8 cellular contexts compared by ENCODE assay signal in genomic region chr7:12403287-12404181, GRCh38. TPM values are rescaled to one million over a fixed set of nuclear protein-coding genes. Genes with fewer than 3 reads are reported as not detected.
A peak's percentile ranks its signal among the peaks of the same experiment; 100 is the strongest.
DNase-seq lines count a peak whose midpoint lies in the region; ATAC-seq, FAIRE-seq and TF ChIP-seq lines count a peak whose summit lies in the region.

VWDE (minus strand) TSS chr7:12403865; CDS start chr7:12403716, 149 bp downstream.

- H3K18ac ChIP-seq in H1 (ENCODE audit: extremely low read depth, low read length) = peak within 1 kb of the TSS; percentile 72

- peak within 1 kb of the TSS in 6 of 9 donors; percentile 14 to 89 (median 82) for H3K27ac Mint-ChIP-seq in naive thymus-derived CD4-positive, alpha-beta T cell
- H3K27ac Mint-ChIP-seq in stimulated activated naive CD8-positive, alpha-beta T cell treated with anti-CD3 and anti-CD28 coated beads, Interleukin-15, amount 100 ng/mL, for 72 hours = peak within 1 kb of the TSS; percentile 84 to 88

- H3K36me3 Mint-ChIP-seq in naive thymus-derived CD4-positive, alpha-beta T cell = peaks cover 0 to 5% (median 0%) of the 10 kb centered on the region in 5 donors

- H3K14ac ChIP-seq in H1 (ENCODE audit: insufficient read length) = no peak within 1 kb of the TSS

- H2BK5ac ChIP-seq in H1 (ENCODE audit: low read depth, low read length) = peak within 1 kb of the TSS; percentile 67

- peaks cover 0 to 3% (median 0%) of the 10 kb centered on the region in 4 experiments; a peak in 2 of 8 replicates for H3K36me3 ChIP-seq in H1 (ENCODE audit: control insufficient read depth in 2 of 4, insufficient read depth in 4 of 4, low read length in 3 of 4)
- H3K36me3 ChIP-seq in naive thymus-derived CD4-positive, alpha-beta T cell (ENCODE audit: control insufficient read depth in 2 of 3, insufficient read depth in 3 of 3, low read length in 3 of 3) = no peaks in the 10 kb centered on the region

- H3K79me2 ChIP-seq in H1 (ENCODE audit: control insufficient read depth in 1 of 2, insufficient read depth in 2 of 2, low read length in 2 of 2) = peaks cover 2 to 49% of the 10 kb centered on the region in 2 experiments; a peak in 3 of 4 replicates

- peak; percentile 87 for FAIRE-seq in H1 (lab: Jason Lieb, UNC)

- POLR2A ChIA-PET in H1 (lab: Charles Lee; ENCODE audit: partially characterized antibody) = interaction anchor here (0.8 to 2.7 kb wide), 9 partner anchors 10 to 331 kb away, joined by 3 to 20 read pairs (median 5); no protein-coding TSS in a partner anchor
- POLR2A ChIA-PET in naive thymus-derived CD4-positive, alpha-beta T cell (lab: Charles Lee) = no interaction called here

- peak within 1 kb of the TSS; percentile 86; the same call in 1 of the 2 replicates for H4K8ac ChIP-seq in H1 (ENCODE audit: extremely low read depth, insufficient read depth, low read length)

- no peak within 1 kb of the TSS for H2BK120ac ChIP-seq in H1 (replicated peaks; ENCODE audit: low read depth, low read length)

- DNase-seq in Daoy (ENCODE audit: low read depth) (peak; percentile 53), NCI-H345 (lab: John Stamatoyannopoulos, UW) (peak; percentile 89), H1 (ENCODE audit: low read depth in 1 of 2, low spot score in 2 of 2) (peak in 1 of 2 experiments; percentile 81), left lobe of liver (ENCODE audit: low spot score) (no peak)
- DNase-seq in activated CD4-positive, alpha-beta T cell treated with anti-CD3 and anti-CD28 coated beads, Interleukin-2, amount 50 U/mL, for 4 hours = peak; percentile 63 to 64
- DNase-seq in naive thymus-derived CD4-positive, alpha-beta T cell = peak; percentile 3 to 74 (median 29)
- peak; percentile 63 to 69 for DNase-seq in stimulated activated naive CD8-positive, alpha-beta T cell treated with anti-CD3 and anti-CD28 coated beads, Interleukin-15, amount 100 ng/mL, for 72 hours

- H4K5ac ChIP-seq in H1 (ENCODE audit: insufficient read length, low read depth, low read length) = peak within 1 kb of the TSS; percentile 26

- peaks cover 3% of the 10 kb centered on the region in 2 experiments; a peak in 2 of 4 replicates for H3K9me3 ChIP-seq in H1 (ENCODE audit: insufficient read depth in 2 of 2, low read depth in 1 of 2, low read length in 1 of 2)
- peaks cover 0 to 3% (median 0%) of the 10 kb centered on the region in 3 experiments for H3K9me3 ChIP-seq in naive thymus-derived CD4-positive, alpha-beta T cell (ENCODE audit: control insufficient read depth in 2 of 3, low read length in 3 of 3)

- H2BK15ac ChIP-seq in H1 (ENCODE audit: low read length) = 0 out of 2 replicates have a peak within 1 kb of the TSS, but pooled peaks have one; percentile 21

- H3K4me1 Mint-ChIP-seq in naive thymus-derived CD4-positive, alpha-beta T cell = peaks cover 11 to 20% (median 16%) of the 10 kb centered on the region in 7 donors
- peaks cover 14% of the 10 kb centered on the region for H3K4me1 Mint-ChIP-seq in stimulated activated naive CD8-positive, alpha-beta T cell treated with anti-CD3 and anti-CD28 coated beads, Interleukin-15, amount 100 ng/mL, for 72 hours

- no peak for TF ChIP-seq RAD21 in H1 (IDR thresholded peaks at IDR 0.05 in 1 of 2, conservative IDR thresholded peaks at IDR 0.05 in 1 of 2; ENCODE audit: low read depth in 2 of 2, low read length in 2 of 2)

- peak within 1 kb of the TSS; percentile 3 for H3K4ac ChIP-seq in H1 (replicated peaks; ENCODE audit: insufficient read length, low read depth, low read length)

- no peak within 1 kb of the TSS for H2BK20ac ChIP-seq in H1 (ENCODE audit: low read length)

- H3K27me3 Mint-ChIP-seq in naive thymus-derived CD4-positive, alpha-beta T cell = peaks cover 14 to 44% (median 25%) of the 10 kb centered on the region in 5 donors
- H3K27me3 Mint-ChIP-seq in stimulated activated naive CD8-positive, alpha-beta T cell treated with anti-CD3 and anti-CD28 coated beads, Interleukin-15, amount 100 ng/mL, for 72 hours = peaks cover 27% of the 10 kb centered on the region

- peak within 1 kb of the TSS; percentile 89 to 97 (median 90) for H3K4me3 ChIP-seq in H1 (ENCODE audit: extremely low read depth in 1 of 4, insufficient read depth in 2 of 4, low read depth in 3 of 4, low read length in 4 of 4)
- peak within 1 kb of the TSS; percentile 62 for H3K4me3 ChIP-seq in naive thymus-derived CD4-positive, alpha-beta T cell (ENCODE audit: low read length)

- ATAC-seq in HG02759 (IDR thresholded peaks at IDR 0.05; ENCODE audit: unreplicated experiment) = peak; percentile 64
- ATAC-seq in naive thymus-derived CD4-positive, alpha-beta T cell = peak; percentile 89
- peak; percentile 91 for ATAC-seq in stimulated activated naive CD8-positive, alpha-beta T cell treated with anti-CD3 and anti-CD28 coated beads, Interleukin-15, amount 100 ng/mL, for 72 hours
- ATAC-seq in left lobe of liver = no peak

- TF ChIP-seq EP300 in H1 (IDR thresholded peaks at IDR 0.05; ENCODE audit: borderline replicate concordance in 1 of 2, low read depth in 2 of 2, low read length in 2 of 2) = no peak

- no peaks in the 10 kb centered on the region for H4K20me1 ChIP-seq in H1 (replicated peaks in 1 of 2; ENCODE audit: control insufficient read depth in 1 of 2, insufficient read depth in 2 of 2, low read length in 2 of 2)

- CTCF ChIA-PET in H1 (lab: Charles Lee; ENCODE audit: partially characterized antibody) = interaction anchor here (0.5 to 2.4 kb wide), 8 partner anchors 12 to 87 kb away, joined by 3 to 13 read pairs (median 5); no protein-coding TSS in a partner anchor
- CTCF ChIA-PET in naive thymus-derived CD4-positive, alpha-beta T cell (lab: Charles Lee) = no interaction called here

- H2AK5ac ChIP-seq in H1 (ENCODE audit: low read depth, low read length) = no peak within 1 kb of the TSS

- peak in 1 of 3 experiments; percentile 1; a peak in 1 of 4 replicates for TF ChIP-seq CTCF in H1 (IDR thresholded peaks at IDR 0.05; ENCODE audit: control extremely low read depth in 1 of 3, insufficient read depth in 1 of 3, low read depth in 1 of 3, low read length in 3 of 3)

- intact Hi-C loops in naive thymus-derived CD4-positive, alpha-beta T cell (cut with micrococcal nuclease) = loop anchor here (1.0 to 5.0 kb wide), 6 partner anchors 14 to 283 kb away; partner anchors contain the start of gene TMEM106B (in 2 of the 2)

- no peak within 1 kb of the TSS for H3K23ac ChIP-seq in H1 (ENCODE audit: insufficient read length)

- peak within 1 kb of the TSS; percentile 67 for H3K27ac ChIP-seq in H1 (ENCODE audit: low read depth, low read length)
- H3K27ac ChIP-seq in naive thymus-derived CD4-positive, alpha-beta T cell (ENCODE audit: low read depth, low read length) = peak within 1 kb of the TSS; percentile 38

- peak within 1 kb of the TSS; percentile 62; the same call in 1 of the 2 replicates for H2BK12ac ChIP-seq in H1 (ENCODE audit: low read depth, low read length)

- H3K4me1 ChIP-seq in H1 (replicated peaks in 1 of 4; ENCODE audit: control insufficient read depth in 3 of 4, insufficient read depth in 4 of 4, low read length in 3 of 4) = peaks cover 0 to 4% (median 2%) of the 10 kb centered on the region in 4 experiments; a peak in 3 of 7 replicates
- H3K4me1 ChIP-seq in naive thymus-derived CD4-positive, alpha-beta T cell (ENCODE audit: control insufficient read depth in 2 of 2, insufficient read depth in 2 of 2, low read length in 2 of 2) = no peaks in the 10 kb centered on the region

- no peaks in the 10 kb centered on the region for H3K27me3 ChIP-seq in H1 (replicated peaks in 1 of 4; ENCODE audit: control insufficient read depth in 3 of 4, extremely low read depth in 1 of 4, insufficient read depth in 3 of 4, low read length in 3 of 4)
- H3K27me3 ChIP-seq in naive thymus-derived CD4-positive, alpha-beta T cell (ENCODE audit: control insufficient read depth in 2 of 2, insufficient read depth in 2 of 2, low read length in 2 of 2) = no peaks in the 10 kb centered on the region

- H2AFZ ChIP-seq in H1 (ENCODE audit: low read length) = peak within 1 kb of the TSS; percentile 95

- peak within 1 kb of the TSS; percentile 61 to 97 (median 83) for H3K9ac ChIP-seq in H1 (replicated peaks in 1 of 4; ENCODE audit: extremely low read depth in 1 of 4, low read depth in 3 of 4, low read length in 3 of 4)

- H3K9me3 Mint-ChIP-seq in naive thymus-derived CD4-positive, alpha-beta T cell = peaks cover under 1 to 10% (median 2%) of the 10 kb centered on the region in 11 donors
- peaks cover 6 to 9% of the 10 kb centered on the region in 2 donors for H3K9me3 Mint-ChIP-seq in stimulated activated naive CD8-positive, alpha-beta T cell treated with anti-CD3 and anti-CD28 coated beads, Interleukin-15, amount 100 ng/mL, for 72 hours

- H3K79me1 ChIP-seq in H1 (ENCODE audit: low read depth, low read length) = no peaks in the 10 kb centered on the region

- peak within 1 kb of the TSS; percentile 40 for H3K56ac ChIP-seq in H1 (replicated peaks; ENCODE audit: insufficient read length, low read depth, low read length)

- peaks cover 8% of the 10 kb centered on the region; the same call in 1 of the 2 replicates for H3K23me2 ChIP-seq in H1 (ENCODE audit: low read depth, low read length)

- peak in 1 of 2 experiments; percentile 82; a peak in 2 of 3 replicates for TF ChIP-seq POLR2A in H1 (IDR thresholded peaks at IDR 0.05; ENCODE audit: control extremely low read depth in 1 of 2, low read depth in 2 of 2, low read length in 2 of 2)

- H4K91ac ChIP-seq in H1 (replicated peaks; ENCODE audit: insufficient read length, low read length) = no peak within 1 kb of the TSS

- 1% methylated on average over 54 of the region's 54 CpGs; no CpG with 5 or more reads in 1 of the 2 experiments for WGBS in H1 (ENCODE audit: extremely low coverage in 1 of 2, insufficient coverage in 1 of 2, insufficient read length in 1 of 2, insufficient replicate concordance in 2 of 2, low coverage in 1 of 2, low lambda C conversion rate in 2 of 2, missing lambda C conversion rate in 1 of 2), 2 experiments

- H3K4me3 Mint-ChIP-seq in naive thymus-derived CD4-positive, alpha-beta T cell = peak within 1 kb of the TSS; percentile 80 to 96 (median 88)
- peak within 1 kb of the TSS; percentile 85 to 94 for H3K4me3 Mint-ChIP-seq in stimulated activated naive CD8-positive, alpha-beta T cell treated with anti-CD3 and anti-CD28 coated beads, Interleukin-15, amount 100 ng/mL, for 72 hours

- peak within 1 kb of the TSS; percentile 79 to 83 for H3K4me2 ChIP-seq in H1 (ENCODE audit: insufficient read depth in 1 of 2, low read depth in 2 of 2, low read length in 2 of 2)

RNA-seq across cellular contexts. Expression of gene VWDE, which starts in this region (rescaled TPM):
- total RNA-seq in Daoy (2014; rRNA removed; shearing (Covaris generic)) = 0.42 and 0.97 TPM in 2 replicates
- total RNA-seq in H1 (2021; fragmentation: NEBNext Ultra II Directional; extraction: Animal tissue kit (Norgen Biotek cat#: 25700)) = 18.9 and 21.2 TPM in 2 replicates
- polyA plus RNA-seq in H1 (2011; rRNA removed) = 8.5 and 11.0 TPM in 2 replicates
- 14.7 TPM for polyA plus RNA-seq in H1 (2011; cell fraction: cytosol; rRNA removed)
- 30.6 TPM for polyA plus RNA-seq in H1 (2011; cell fraction: nucleus; rRNA removed)
- polyA plus RNA-seq in H1 (2012, experiment 1 of 2) = 10.4 to 14.4 TPM (median 12.6 TPM) in 4 replicates
- polyA plus RNA-seq in H1 (2012, experiment 2 of 2) = 1.2 TPM
- 23.8 TPM for polyA plus RNA-seq in H1 (2013, experiment 1 of 2)
- polyA plus RNA-seq in H1 (2013, experiment 2 of 2) = 21.3 TPM
- polyA minus RNA-seq in H1 (2011; rRNA and poly(A)+ RNA removed) = 50.5 and 53.6 TPM in 2 replicates
- 19.4 TPM for polyA minus RNA-seq in H1 (2011; cell fraction: cytosol; rRNA and poly(A)+ RNA removed)
- 133 TPM for polyA minus RNA-seq in H1 (2011; cell fraction: nucleus; rRNA and poly(A)+ RNA removed)
- 1 to 10 TPM; 1.3 to 4.9 (median 3.9) TPM for total RNA-seq in naive thymus-derived CD4-positive, alpha-beta T cell
- under 1 TPM; 0.13 to 0.76 TPM for polyA plus RNA-seq in naive thymus-derived CD4-positive, alpha-beta T cell
- total RNA-seq in left lobe of liver = 0.38 TPM

Comparison
In these comparisons a context has a peak if more than half of its experiments do, and no peak if none do; other contexts are left out.
1. Peak in DNase-seq in Daoy; RNA of the gene not detected or under 1 TPM.